ENCODE assay signal across 26 cellular contexts in genomic region chr2:19841918-19842693, GRCh38.
"Had no signal": no experiment of that assay in that cellular context is flagged by ENCODE, and none has a peak within 500 bp of the region (broad histone marks: within the 10 kb centered on the region; RNA-seq: fewer than 3 reads in every experiment).

No MANE protein-coding gene starts in this region.

- H3K36me3 ChIP-seq: SJSA1 had no signal

- H3K27me3 ChIP-seq: SJSA1 had no signal

- H3K4me3 ChIP-seq: SJSA1 had no signal

- H3K4me1 ChIP-seq: SJSA1 had no signal

- DNase-seq: activated CD4-positive, alpha-beta T cell treated with anti-CD3 and anti-CD28 coated beads, Interleukin-2, amount 10 ng/mL, durations not matched to agents 24 days and 14 days; activated CD4-positive, alpha-beta T cell treated with anti-CD3 and anti-CD28 coated beads, Interleukin-2, amount 50 U/mL, for 48 hours; activated CD4-positive, CD25-positive, alpha-beta regulatory T cell treated with anti-CD3 and anti-CD28 coated beads, Interleukin-2, amount 50 U/mL, for 72 hours; activated gamma-delta T cell treated with Interleukin-2 at 50 U/mL for 16 hours; activated naive CD4-positive, alpha-beta T cell treated with anti-CD3 and anti-CD28 coated beads, Interleukin-2, amount 10 ng/mL, durations not matched to agents 7 days and 5 days; activated naive CD8-positive, alpha-beta T cell treated with anti-CD3 and anti-CD28 coated beads for 36 hours; activated T-cell treated with anti-CD3 and anti-CD28 coated beads for 4 hours; activated T-cell treated with anti-CD3 and anti-CD28 coated beads, Interleukin-2, amount 50 U/mL, for 48 hours; anterior cingulate cortex; IMR-90; Kasumi-1; KBM-7; NCI-H1105 treated with DMSO at 0.1 percent for 48 hours; NCI-H1436 treated with DMSO at 0.1 percent for 48 hours; NCI-H187; NCI-H2081; NCI-H510A treated with DMSO at 0.1 percent for 48 hours; NCI-H69; NK-92 treated with Interleukin-12 subunit alpha and Interleukin-12 subunit beta, amount 100 ng/mL, for 24 hours; OCI-M1; SHP77 had no signal

- ATAC-seq: Panc1, SK-N-SH treated with all-trans-retinoic acid at 6 μM for 48 hours, WTC11 had no signal

- H3K27ac ChIP-seq: RWPE1, SJSA1 had no signal

- H3K9me3 ChIP-seq: SJSA1 had no signal
